24 cellular contexts compared by ENCODE assay signal in the genomic region with DNA sequence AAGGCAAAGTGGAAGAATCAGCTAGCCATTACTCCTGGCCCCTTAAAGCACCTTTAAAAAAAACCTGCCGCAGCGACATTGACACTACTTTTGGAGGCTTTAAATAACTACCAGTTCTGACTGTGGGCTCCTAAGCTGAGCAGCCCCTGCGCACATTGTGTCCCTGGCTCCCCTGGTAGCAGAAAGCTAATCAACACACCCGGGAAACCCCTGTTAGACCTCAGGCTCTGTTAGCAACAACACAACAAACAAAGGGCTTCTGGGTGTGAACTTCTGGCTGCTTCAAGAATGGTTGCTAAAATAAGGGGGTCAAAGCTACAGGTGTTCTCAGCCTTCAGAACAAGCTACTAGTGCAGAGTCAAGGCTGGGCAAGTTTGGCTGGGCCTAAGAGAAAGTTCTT.
"Had no signal": no experiment of that assay in that cellular context is flagged by ENCODE, and none has a peak within 500 bp of the region (broad histone marks: within the 10 kb centered on the region; RNA-seq: fewer than 3 reads in every experiment).

No MANE protein-coding gene starts in this region.

- H3K27me3 ChIP-seq: gastrocnemius medialis, left lung, suprapubic skin, transverse colon, upper lobe of right lung, uterus had no signal

- H3K4me2 ChIP-seq: smooth muscle cell had no signal

- H3K36me3 Mint-ChIP-seq: natural killer cell had no signal

- H3K4me3 Mint-ChIP-seq: natural killer cell; stimulated activated naive CD8-positive, alpha-beta T cell treated with anti-CD3 and anti-CD28 coated beads, Interleukin-15, amount 100 ng/mL, for 72 hours had no signal

- H3K27ac Mint-ChIP-seq: natural killer cell; stimulated activated naive CD8-positive, alpha-beta T cell treated with anti-CD3 and anti-CD28 coated beads, Interleukin-15, amount 100 ng/mL, for 72 hours had no signal

- ATAC-seq: esophagus mucosa; gastrocnemius medialis; left lung; lower lobe of right lung; natural killer cell; pancreas; sciatic nerve; stimulated activated naive CD8-positive, alpha-beta T cell treated with anti-CD3 and anti-CD28 coated beads, Interleukin-15, amount 100 ng/mL, for 72 hours; upper lobe of right lung had no signal

- H3K36me3 ChIP-seq: gastrocnemius medialis, left lung, lower lobe of right lung, pancreas, suprapubic skin, transverse colon, upper lobe of right lung, uterus had no signal

- H3K9me3 ChIP-seq: gastrocnemius medialis, left lung, lower lobe of right lung, pancreas, suprapubic skin, transverse colon, upper lobe of right lung, uterus had no signal

- H3K9me3 Mint-ChIP-seq: natural killer cell; stimulated activated naive CD8-positive, alpha-beta T cell treated with anti-CD3 and anti-CD28 coated beads, Interleukin-15, amount 100 ng/mL, for 72 hours had no signal

- H3K27ac ChIP-seq: dorsolateral prefrontal cortex, epithelial cell of prostate, gastrocnemius medialis, left lung, lower lobe of right lung, pancreas, suprapubic skin, transverse colon, upper lobe of right lung, uterus had no signal

- H3K4me1 Mint-ChIP-seq: natural killer cell; stimulated activated naive CD8-positive, alpha-beta T cell treated with anti-CD3 and anti-CD28 coated beads, Interleukin-15, amount 100 ng/mL, for 72 hours had no signal

- H3K4me1 ChIP-seq: pancreas, upper lobe of right lung, uterus had no signal

- H3K4me3 ChIP-seq: dorsolateral prefrontal cortex, gastrocnemius medialis, left lung, lower lobe of right lung, pancreas, smooth muscle cell, suprapubic skin, transverse colon, upper lobe of right lung, uterus had no signal

- DNase-seq: dorsolateral prefrontal cortex; effector CD4-positive, alpha-beta T cell; foreskin fibroblast; gastrocnemius medialis; head of caudate nucleus; left lung; lower lobe of right lung; natural killer cell; pancreas; retina; stimulated activated CD4-positive, alpha-beta T cell treated with anti-CD3 and anti-CD28 coated beads, Interleukin-12 subunit alpha, Interleukin-12 subunit beta, amount 100 ng/mL, for 4 hours; stimulated activated CD4-positive, alpha-beta T cell treated with anti-CD3 and anti-CD28 coated beads, Interleukin-1b, Interleukin-23, amount 100 ng/mL, for 48 hours; stimulated activated CD4-positive, alpha-beta T cell treated with anti-CD3 and anti-CD28 coated beads, Interleukin-4, amount 100 ng/mL, for 1 hour; stimulated activated CD8-positive, alpha-beta memory T cell treated with anti-CD3 and anti-CD28 coated beads, Interleukin-4, amount 100 ng/mL, for 48 hours; stimulated activated naive CD4-positive, alpha-beta T cell; stimulated activated naive CD8-positive, alpha-beta T cell treated with anti-CD3 and anti-CD28 coated beads, Interleukin-15, amount 100 ng/mL, for 72 hours; transverse colon; upper lobe of right lung; uterus had no signal
